Comparison of ENCODE assay signal across 27 cellular contexts in genomic region chr7:43247757-43248156, GRCh38.
"Had no signal": no experiment of that assay in that cellular context is flagged by ENCODE, and none has a peak within 500 bp of the region (broad histone marks: within the 10 kb centered on the region; RNA-seq: fewer than 3 reads in every experiment).

No MANE protein-coding gene starts in this region.

- H3K27me3 ChIP-seq: hepatocyte, pancreas, stomach, testis, thyroid gland, transverse colon, upper lobe of left lung had no signal

- H3K4me1 Mint-ChIP-seq: naive B cell; natural killer cell; stimulated activated naive B cell treated with anti-CD40 and anti-IgM and Interleukin-4, amounts not matched to agents 10 μg/mL and 1 μg/mL and 100 μg/mL, for 72 hours had no signal

- H2AFZ ChIP-seq: hepatocyte had no signal

- ATAC-seq: natural killer cell; pancreas; right cardiac atrium; sciatic nerve; stimulated activated naive B cell treated with anti-CD40 and anti-IgM and Interleukin-4, amounts not matched to agents 10 μg/mL and 1 μg/mL and 100 μg/mL, for 72 hours; stimulated activated naive CD8-positive, alpha-beta T cell treated with anti-CD3 and anti-CD28 coated beads, Interleukin-15, Interleukin-2, amounts not matched to agents 100 U/mL and 50 U/mL, for 24 hours had no signal

- H3K27ac ChIP-seq: hepatocyte, left ventricle myocardium inferior, pancreas, prostate gland, stomach, testis, thyroid gland, transverse colon, upper lobe of left lung had no signal

- FAIRE-seq: pancreas, urothelium cell line had no signal

- H3K36me3 ChIP-seq: left ventricle myocardium inferior, pancreas, prostate gland, stomach, thyroid gland, transverse colon, upper lobe of left lung had no signal

- DNase-seq: islet precursor cell; left ventricle myocardium inferior; mesendoderm; naive B cell; natural killer cell; pancreas; posterior cingulate gyrus; retina; right cardiac atrium; stimulated activated CD4-positive, alpha-beta T cell treated with anti-CD3 and anti-CD28 coated beads, Interleukin-12 subunit alpha, Interleukin-12 subunit beta, amount 100 ng/mL, for 4 hours; stimulated activated CD4-positive, alpha-beta T cell treated with anti-CD3 and anti-CD28 coated beads, Interleukin-15, amount 100 ng/mL, for 24 hours; stimulated activated CD4-positive, alpha-beta T cell treated with anti-CD3 and anti-CD28 coated beads, Interleukin-2, amount 100 ng/mL, for 24 hours; stimulated activated CD4-positive, alpha-beta T cell treated with anti-CD3 and anti-CD28 coated beads, Interleukin-4, amount 100 ng/mL, for 1 hour; stimulated activated naive B cell treated with anti-CD40 and anti-IgM and Interleukin-4, amounts not matched to agents 10 μg/mL and 1 μg/mL and 100 μg/mL, for 72 hours; stimulated activated naive CD8-positive, alpha-beta T cell treated with anti-CD3 and anti-CD28 coated beads, Interleukin-15, Interleukin-2, amounts not matched to agents 100 U/mL and 50 U/mL, for 24 hours; stomach; testis; thyroid gland; transverse colon; upper lobe of left lung had no signal

- H3K4me1 ChIP-seq: left ventricle myocardium inferior, pancreas, prostate gland, testis had no signal

- H3K4me2 ChIP-seq: hepatocyte had no signal

- H3K36me3 Mint-ChIP-seq: mesothelial cell of epicardium; naive B cell; natural killer cell; stimulated activated naive B cell treated with anti-CD40 and anti-IgM and Interleukin-4, amounts not matched to agents 10 μg/mL and 1 μg/mL and 100 μg/mL, for 72 hours had no signal

- H3K9me3 Mint-ChIP-seq: mesothelial cell of epicardium; naive B cell; natural killer cell; stimulated activated naive B cell treated with anti-CD40 and anti-IgM and Interleukin-4, amounts not matched to agents 10 μg/mL and 1 μg/mL and 100 μg/mL, for 72 hours had no signal

- H3K4me3 ChIP-seq: hepatocyte, left ventricle myocardium inferior, lung, pancreas, prostate gland, skin epidermis, stomach, testis, thyroid gland, transverse colon, upper lobe of left lung had no signal

- H3K9me3 ChIP-seq: left ventricle myocardium inferior, pancreas, prostate gland, stomach, testis, thyroid gland, transverse colon, upper lobe of left lung had no signal

- H3K27ac Mint-ChIP-seq: mesothelial cell of epicardium; natural killer cell; stimulated activated naive B cell treated with anti-CD40 and anti-IgM and Interleukin-4, amounts not matched to agents 10 μg/mL and 1 μg/mL and 100 μg/mL, for 72 hours had no signal

- H3K79me2 ChIP-seq: hepatocyte had no signal

- H3K4me3 Mint-ChIP-seq: mesothelial cell of epicardium; natural killer cell; stimulated activated naive B cell treated with anti-CD40 and anti-IgM and Interleukin-4, amounts not matched to agents 10 μg/mL and 1 μg/mL and 100 μg/mL, for 72 hours had no signal
